ENCODE assay signal across 8 cellular contexts in the genomic region with DNA sequence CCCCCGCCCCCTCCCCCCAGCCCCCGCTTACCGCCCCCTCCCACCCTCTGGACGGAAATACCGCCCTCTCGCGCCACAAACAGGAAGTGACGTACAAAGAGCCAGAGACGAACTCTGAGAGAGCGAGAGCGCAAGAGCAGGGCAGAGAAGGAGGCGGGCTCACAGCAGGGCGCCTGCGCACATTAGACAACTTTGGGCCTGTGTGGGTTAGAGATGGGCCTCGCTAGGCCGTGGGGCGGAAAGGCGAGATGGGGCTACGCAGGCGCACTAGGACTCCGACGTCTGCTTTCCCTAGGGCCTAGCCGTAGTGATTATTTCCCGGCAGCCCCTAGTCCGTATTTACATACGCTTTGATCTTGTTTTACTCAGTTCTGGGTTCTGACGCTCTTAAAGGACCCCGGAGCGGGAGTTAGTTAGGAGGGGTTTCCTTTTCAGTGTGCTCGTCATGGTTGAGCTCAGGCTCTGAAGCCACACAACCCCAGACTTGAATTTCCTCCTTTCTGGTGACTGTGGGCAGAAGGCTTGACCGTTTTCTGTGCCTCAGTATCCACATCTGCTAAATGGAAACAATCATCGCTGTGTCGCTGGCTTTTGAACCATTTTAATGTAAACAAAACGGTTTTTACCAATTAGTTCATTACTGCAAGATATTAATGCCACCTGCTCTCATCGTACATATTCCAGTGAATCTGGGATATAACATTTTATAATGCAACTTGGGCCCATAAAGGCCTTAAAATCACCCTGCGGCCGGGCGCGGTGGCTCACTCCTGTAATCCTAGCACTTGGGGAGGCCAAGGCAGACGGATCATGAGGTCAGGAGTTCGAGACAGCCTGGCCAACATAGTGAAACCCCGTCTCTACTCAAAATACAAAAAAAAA. TPM values are rescaled to one million over a fixed set of nuclear protein-coding genes. Genes with fewer than 3 reads are reported as not detected.
DNase-seq lines count a peak whose midpoint lies in the region; ATAC-seq and TF ChIP-seq lines count a peak whose summit lies in the region.

No MANE protein-coding gene starts in this region.

- peak; percentile 100 for DNase-seq in NCI-H1930 (lab: John Stamatoyannopoulos, UW)
- peak; percentile 99 for DNase-seq in T-helper 22 cell (ENCODE audit: low read depth)
- peak; percentile 100 for DNase-seq in astrocyte of the hippocampus (ENCODE audit: low read depth, low spot score)
- DNase-seq in hepatocyte (ENCODE audit: low spot score): peak; percentile 100
- peak; percentile 99 for DNase-seq in aorta

- intact Hi-C loops in aorta (cut with DNase I): no loop called here

- H3K79me2 ChIP-seq in hepatocyte: peaks cover 43% of the 10 kb centered on the region

- no peak for TF ChIP-seq CTCF in hepatocyte (IDR thresholded peaks at IDR 0.05; ENCODE audit: poor library complexity)

- peak overlapping the region; percentile 72 for H3K4me2 ChIP-seq in hepatocyte

- no peaks in the 10 kb centered on the region for H3K36me3 ChIP-seq in hepatocyte (replicated peaks; ENCODE audit: insufficient read depth, low read depth)
- no peaks in the 10 kb centered on the region for H3K36me3 ChIP-seq in rectal smooth muscle tissue (ENCODE audit: control insufficient read depth, insufficient read depth, low read length)
- H3K36me3 ChIP-seq in aorta (ENCODE audit: control insufficient read depth in 1 of 2, insufficient read depth in 2 of 2, low read length in 1 of 2): no peaks in the 10 kb centered on the region

- H3K9me3 ChIP-seq in hepatocyte (ENCODE audit: low read depth) (no peaks in the 10 kb centered on the region), aorta (ENCODE audit: control insufficient read depth, low read length) (no peaks in the 10 kb centered on the region)

- peak overlapping the region; percentile 96 for H3K4me3 ChIP-seq in hepatocyte
- peak overlapping the region; percentile 94 for H3K4me3 ChIP-seq in rectal smooth muscle tissue (ENCODE audit: low read length)
- peak overlapping the region; percentile 64 to 97 for H3K4me3 ChIP-seq in aorta (ENCODE audit: low read length in 2 of 2)

- peaks cover 1% of the 10 kb centered on the region for H4K20me1 ChIP-seq in hepatocyte (ENCODE audit: insufficient read depth, poor library complexity, severe bottlenecking)

- H2AFZ ChIP-seq in hepatocyte: peak overlapping the region; percentile 92

- H3K9me2 ChIP-seq in hepatocyte (replicated peaks; ENCODE audit: insufficient read depth): no peaks in the 10 kb centered on the region

- H3K27ac ChIP-seq in hepatocyte (peak overlapping the region; percentile 98), rectal smooth muscle tissue (ENCODE audit: low read depth, low read length) (peak overlapping the region; percentile 94), aorta (ENCODE audit: low read depth in 1 of 2, low read length in 2 of 2) (peak overlapping the region; percentile 79 to 95)

- H3K27me3 ChIP-seq in hepatocyte (no peaks in the 10 kb centered on the region), rectal smooth muscle tissue (ENCODE audit: control insufficient read depth, insufficient read depth, low read length) (no peaks in the 10 kb centered on the region), aorta (ENCODE audit: control insufficient read depth in 1 of 2, insufficient read depth in 2 of 2, low read length in 1 of 2) (no peaks in the 10 kb centered on the region)

- ATAC-seq in GM18508 (IDR thresholded peaks at IDR 0.05; ENCODE audit: insufficient read depth, unreplicated experiment): peak; percentile 71
- peak; percentile 73 for ATAC-seq in HG02973 (IDR thresholded peaks at IDR 0.05; ENCODE audit: unreplicated experiment)
- peak; percentile 99 for ATAC-seq in aorta (ENCODE audit: low FRiP score)

- H3K9ac ChIP-seq in rectal smooth muscle tissue (ENCODE audit: low read length): peak overlapping the region; percentile 53

- WGBS in hepatocyte (ENCODE audit: low lambda C conversion rate, missing lambda C conversion rate): 19% methylated on average over 32 of the region's 42 CpGs
- WGBS in aorta, 2 donors: 13 to 16% methylated on average over 34 to 42 of the region's 42 CpGs

- H3K4me1 ChIP-seq in hepatocyte (ENCODE audit: insufficient read depth): peaks cover 30% of the 10 kb centered on the region
- H3K4me1 ChIP-seq in rectal smooth muscle tissue (ENCODE audit: control insufficient read depth, insufficient read depth, low read length): peaks cover 27% of the 10 kb centered on the region
- no peaks in the 10 kb centered on the region for H3K4me1 ChIP-seq in aorta (ENCODE audit: control insufficient read depth in 1 of 2, insufficient read depth in 2 of 2, low read length in 2 of 2)

RNA-seq across cellular contexts. Expression of a gene that starts 0.4 kb away (rescaled TPM):
- total RNA-seq in hepatocyte (103 and 106 TPM in 2 replicates), aorta (100 to 1,000 TPM; 104 to 131 TPM)
- polyA plus RNA-seq in hepatocyte (53.7 and 54.9 TPM in 2 replicates), aorta (10 to 100 TPM; 24.8 to 74.3 TPM)

RNA-seq across cellular contexts. Expression of a gene that starts 59.1 kb away (rescaled TPM):
- total RNA-seq in hepatocyte (0.12 TPM in 1 of 2 replicates, not detected in the other), aorta (under 1 TPM; 0.42 to 0.81 TPM)
- polyA plus RNA-seq in hepatocyte (0.52 TPM in 1 of 2 replicates, not detected in the other), aorta (under 1 TPM; 0.31 to 0.50 TPM)

Comparison
In these comparisons a context has a peak if more than half of its experiments do, and no peak if none do; other contexts are left out.
1. Peak in every context shown above with its lines: DNase-seq, ATAC-seq, H3K4me3 ChIP-seq and H3K27ac ChIP-seq.